ENCODE assay signal across 7 cellular contexts in the genomic region with DNA sequence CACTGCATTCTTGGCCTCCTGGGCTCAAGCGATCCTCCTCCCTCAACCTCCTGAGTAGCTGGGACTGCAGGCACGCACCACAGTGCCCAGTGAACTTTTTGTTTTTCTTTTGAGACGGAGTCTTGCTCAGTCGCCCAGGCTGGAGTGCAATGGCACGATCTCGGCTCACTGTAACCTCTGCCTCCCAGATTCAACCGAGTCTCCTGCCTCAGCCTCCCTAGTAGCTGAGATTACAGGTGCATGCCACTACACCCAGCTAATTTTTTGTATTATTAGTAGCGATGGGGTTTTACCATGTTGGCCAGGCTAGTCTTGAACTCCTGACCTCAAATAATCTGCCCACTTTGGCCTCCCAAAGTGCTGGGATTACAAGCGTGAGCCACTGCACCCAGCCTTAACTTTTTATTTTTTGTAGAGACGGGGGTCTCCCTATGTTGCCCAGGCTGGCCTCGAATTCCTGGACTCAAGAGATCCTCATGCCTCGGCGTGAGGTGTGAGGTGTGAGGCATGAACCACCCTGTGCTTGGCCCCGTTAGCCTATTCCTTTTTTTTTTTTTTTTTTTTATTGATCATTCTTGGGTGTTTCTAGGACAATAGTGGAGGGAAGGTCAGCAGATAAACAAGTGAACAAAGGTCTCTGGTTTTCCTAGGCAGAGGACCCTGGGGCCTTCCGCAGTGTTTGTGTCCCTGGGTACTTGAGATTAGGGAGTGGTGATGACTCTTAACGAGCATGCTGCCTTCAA. TPM values are rescaled to one million over a fixed set of nuclear protein-coding genes. Genes with fewer than 3 reads are reported as not detected.
A peak's percentile ranks its signal among the peaks of the same experiment; 100 is the strongest.
DNase-seq lines count a peak whose midpoint lies in the region; ATAC-seq and TF ChIP-seq lines count a peak whose summit lies in the region.
"Not testable (repeated sequence)": the region's sequence is repeated elsewhere in the genome, so short reads cannot be mapped to it uniquely, and the experiment has no call there.
"Had no signal": no experiment of that assay in that cellular context is flagged by ENCODE, and none has a peak within 500 bp of the region (broad histone marks: within the 10 kb centered on the region; RNA-seq: fewer than 3 reads in every experiment).

No MANE protein-coding gene starts in this region.

- peak overlapping the region in 3 of 4 donors; percentile 4 to 62 (median 31) for H3K4me3 Mint-ChIP-seq in CD4-positive, CD25-positive, alpha-beta regulatory T cell
- H3K4me3 Mint-ChIP-seq in activated CD4-positive, alpha-beta memory T cell treated with anti-CD3 and anti-CD28 coated beads, Interleukin-2, amount 10 ng/mL, durations not matched to agents 7 days and 5 days: peak overlapping the region; percentile 84
- peak overlapping the region; percentile 47 for H3K4me3 Mint-ChIP-seq in memory B cell

- DNase-seq in CD4-positive, CD25-positive, alpha-beta regulatory T cell; activated CD4-positive, alpha-beta memory T cell treated with anti-CD3 and anti-CD28 coated beads, Interleukin-2, amount 10 ng/mL, durations not matched to agents 7 days and 5 days; memory B cell (ENCODE audit: low spot score in 2 of 2): not testable (repeated sequence)

- H3K9me2 ChIP-seq in Loucy (replicated peaks; ENCODE audit: low read depth, low read length): not testable (repeated sequence)

- not testable (repeated sequence) for H4K20me1 ChIP-seq in Loucy (ENCODE audit: insufficient read depth, low read length, poor library complexity, severe bottlenecking)

- not testable (repeated sequence) for H3K36me3 ChIP-seq in CD4-positive, CD25-positive, alpha-beta regulatory T cell (ENCODE audit: control insufficient read depth, insufficient read depth, low read length); Loucy (ENCODE audit: insufficient read depth, low read length); ectodermal cell (ENCODE audit: control insufficient read depth, insufficient read depth, low read length)

- H3K27ac ChIP-seq in CD4-positive, CD25-positive, alpha-beta regulatory T cell (ENCODE audit: insufficient read depth, low read length, poor library complexity, severe bottlenecking); ectodermal cell (ENCODE audit: insufficient read depth, low read depth, low read length, poor library complexity, severe bottlenecking); skin epidermis: not testable (repeated sequence)

- H3K9me3 ChIP-seq in CD4-positive, CD25-positive, alpha-beta regulatory T cell (ENCODE audit: control insufficient read depth in 2 of 2, low read length in 2 of 2); Loucy (ENCODE audit: insufficient read depth, low read depth, low read length); ectodermal cell (ENCODE audit: control insufficient read depth, low read length): not testable (repeated sequence)

- not testable (repeated sequence) for H3K9ac ChIP-seq in Loucy (ENCODE audit: low read depth, low read length, poor library complexity, severe bottlenecking)

- POLR2A ChIA-PET in activated CD4-positive, alpha-beta memory T cell treated with anti-CD3 and anti-CD28 coated beads, Interleukin-2, amount 10 ng/mL, durations not matched to agents 7 days and 5 days (lab: Charles Lee): interaction anchor here (1.4 to 2.0 kb wide), 2 partner anchors 11 to 27 kb away, joined by 5 to 17 read pairs; partner anchors contain the start of genes CATSPERG and PSMD8

- not testable (repeated sequence) for H3K79me2 ChIP-seq in Loucy (ENCODE audit: insufficient read depth, low read length)

- not testable (repeated sequence) for H3K27ac Mint-ChIP-seq in CD4-positive, CD25-positive, alpha-beta regulatory T cell; activated CD4-positive, alpha-beta memory T cell treated with anti-CD3 and anti-CD28 coated beads, Interleukin-2, amount 10 ng/mL, durations not matched to agents 7 days and 5 days; memory B cell

- peaks cover 0 to 18% (median 6%) of the 10 kb centered on the region in 4 donors for H3K4me1 Mint-ChIP-seq in CD4-positive, CD25-positive, alpha-beta regulatory T cell
- H3K4me1 Mint-ChIP-seq in activated CD4-positive, alpha-beta memory T cell treated with anti-CD3 and anti-CD28 coated beads, Interleukin-2, amount 10 ng/mL, durations not matched to agents 7 days and 5 days: peaks cover 19% of the 10 kb centered on the region
- H3K4me1 Mint-ChIP-seq in memory B cell: peaks cover 11% of the 10 kb centered on the region

- ATAC-seq in CD4-positive, CD25-positive, alpha-beta regulatory T cell (ENCODE audit: low read depth in 2 of 2); memory B cell (ENCODE audit: low read depth): not testable (repeated sequence)

- H2AFZ ChIP-seq in Loucy (ENCODE audit: low read length): not testable (repeated sequence)

- H3K27me3 ChIP-seq in CD4-positive, CD25-positive, alpha-beta regulatory T cell (ENCODE audit: control insufficient read depth, insufficient read depth, low read length); Loucy (ENCODE audit: insufficient read depth, low read length, poor library complexity, severe bottlenecking): not testable (repeated sequence)
- H3K27me3 ChIP-seq in ectodermal cell (ENCODE audit: control insufficient read depth, insufficient read depth, low read length, poor library complexity, severe bottlenecking): peaks cover 35% of the 10 kb centered on the region

- CTCF ChIA-PET in activated CD4-positive, alpha-beta memory T cell treated with anti-CD3 and anti-CD28 coated beads, Interleukin-2, amount 10 ng/mL, durations not matched to agents 7 days and 5 days (lab: Charles Lee): interaction anchor here (0.7 kb wide), 1 partner anchor 1201 kb away, joined by 4 read pairs; no protein-coding TSS in a partner anchor

- peak overlapping the region; percentile 67 for H3K4me2 ChIP-seq in Loucy (ENCODE audit: low read depth, low read length, poor library complexity, severe bottlenecking)

- 83 to 84% methylated on average over 13 to 14 of the region's 16 CpGs for WGBS in ectodermal cell, 2 experiments

- H3K4me3 ChIP-seq in CD4-positive, CD25-positive, alpha-beta regulatory T cell (ENCODE audit: low read depth, low read length): peak overlapping the region; percentile 37
- H3K4me3 ChIP-seq in Loucy (ENCODE audit: low read length, poor library complexity, severe bottlenecking): peak overlapping the region; percentile 70
- peak overlapping the region; percentile 64 for H3K4me3 ChIP-seq in ectodermal cell (ENCODE audit: insufficient read depth, low read depth, low read length)
- peak overlapping the region in 5 of 7 experiments; percentile 48 to 69 (median 49) for H3K4me3 ChIP-seq in skin epidermis

- not testable (repeated sequence) for H3F3A ChIP-seq in Loucy (ENCODE audit: low read depth)

- H3K4me1 ChIP-seq in CD4-positive, CD25-positive, alpha-beta regulatory T cell (ENCODE audit: control insufficient read depth, insufficient read depth, low read length, poor library complexity, severe bottlenecking): peaks cover 18% of the 10 kb centered on the region
- H3K4me1 ChIP-seq in Loucy (ENCODE audit: insufficient read depth, low read length, poor library complexity, severe bottlenecking); ectodermal cell (ENCODE audit: control insufficient read depth, insufficient read depth, low read length): not testable (repeated sequence)

- H3K9me3 Mint-ChIP-seq in CD4-positive, CD25-positive, alpha-beta regulatory T cell; activated CD4-positive, alpha-beta memory T cell treated with anti-CD3 and anti-CD28 coated beads, Interleukin-2, amount 10 ng/mL, durations not matched to agents 7 days and 5 days; memory B cell: not testable (repeated sequence)

- H3K27me3 Mint-ChIP-seq in CD4-positive, CD25-positive, alpha-beta regulatory T cell: peaks cover 37% of the 10 kb centered on the region
- peaks cover 31% of the 10 kb centered on the region for H3K27me3 Mint-ChIP-seq in activated CD4-positive, alpha-beta memory T cell treated with anti-CD3 and anti-CD28 coated beads, Interleukin-2, amount 10 ng/mL, durations not matched to agents 7 days and 5 days
- H3K27me3 Mint-ChIP-seq in memory B cell: peaks cover 14% of the 10 kb centered on the region

- not testable (repeated sequence) for TF ChIP-seq CTCF in Loucy (conservative IDR thresholded peaks at IDR 0.05; ENCODE audit: low read length)

- not testable (repeated sequence) for H3K36me3 Mint-ChIP-seq in CD4-positive, CD25-positive, alpha-beta regulatory T cell; activated CD4-positive, alpha-beta memory T cell treated with anti-CD3 and anti-CD28 coated beads, Interleukin-2, amount 10 ng/mL, durations not matched to agents 7 days and 5 days (ENCODE audit: low read depth); memory B cell

RNA-seq across cellular contexts. Expression of gene PSMD8, which starts 11.3 kb away (rescaled TPM):
- 104 TPM for total RNA-seq in CD4-positive, CD25-positive, alpha-beta regulatory T cell
- polyA plus RNA-seq in CD4-positive, CD25-positive, alpha-beta regulatory T cell: 100 to 1,000 TPM; 177 to 254 (median 222) TPM
- 100 to 1,000 TPM; 167 to 178 TPM for total RNA-seq in activated CD4-positive, alpha-beta memory T cell treated with anti-CD3 and anti-CD28 coated beads, Interleukin-2, amount 10 ng/mL, durations not matched to agents 7 days and 5 days
- 205 TPM for polyA plus RNA-seq in ectodermal cell (2013, experiment 1 of 4)
- polyA plus RNA-seq in ectodermal cell (2013, experiment 2 of 4): 185 TPM
- 182 TPM for polyA plus RNA-seq in ectodermal cell (2013, experiment 3 of 4)
- polyA plus RNA-seq in ectodermal cell (2013, experiment 4 of 4): 198 TPM

RNA-seq across cellular contexts. Expression of gene GGN, which starts 24.7 kb away (rescaled TPM):
- 0.91 TPM for total RNA-seq in CD4-positive, CD25-positive, alpha-beta regulatory T cell
- not detected for polyA plus RNA-seq in CD4-positive, CD25-positive, alpha-beta regulatory T cell
- under 1 TPM; 0.28 to 0.40 TPM for total RNA-seq in activated CD4-positive, alpha-beta memory T cell treated with anti-CD3 and anti-CD28 coated beads, Interleukin-2, amount 10 ng/mL, durations not matched to agents 7 days and 5 days
- 2.6 TPM for polyA plus RNA-seq in ectodermal cell (2013, experiment 1 of 4)
- polyA plus RNA-seq in ectodermal cell (2013, experiment 2 of 4): 0.87 TPM
- 1.3 TPM for polyA plus RNA-seq in ectodermal cell (2013, experiment 3 of 4)
- polyA plus RNA-seq in ectodermal cell (2013, experiment 4 of 4): 1.9 TPM
- total RNA-seq: esophagus mucosa had no signal

RNA-seq across cellular contexts. Expression of gene SPRED3, which starts 25.4 kb away (rescaled TPM):
- 1.3 TPM for total RNA-seq in CD4-positive, CD25-positive, alpha-beta regulatory T cell
- polyA plus RNA-seq in CD4-positive, CD25-positive, alpha-beta regulatory T cell: under 1 TPM in 3 of 4 donors, not detected in 1; 0.06 to 0.13 (median 0.07) TPM
- 1 to 10 TPM; 2.1 to 3.8 TPM for total RNA-seq in activated CD4-positive, alpha-beta memory T cell treated with anti-CD3 and anti-CD28 coated beads, Interleukin-2, amount 10 ng/mL, durations not matched to agents 7 days and 5 days
- polyA plus RNA-seq in ectodermal cell (2013, experiment 1 of 4): 2.3 TPM
- polyA plus RNA-seq in ectodermal cell (2013, experiment 2 of 4): 2.3 TPM
- 1.2 TPM for polyA plus RNA-seq in ectodermal cell (2013, experiment 3 of 4)
- polyA plus RNA-seq in ectodermal cell (2013, experiment 4 of 4): 2.1 TPM

RNA-seq across cellular contexts. Expression of gene CATSPERG, which starts 27.5 kb away (rescaled TPM):
- total RNA-seq in CD4-positive, CD25-positive, alpha-beta regulatory T cell: 12.6 TPM
- polyA plus RNA-seq in CD4-positive, CD25-positive, alpha-beta regulatory T cell: 1 to 10 TPM; 1.0 to 4.3 (median 1.9) TPM
- total RNA-seq in activated CD4-positive, alpha-beta memory T cell treated with anti-CD3 and anti-CD28 coated beads, Interleukin-2, amount 10 ng/mL, durations not matched to agents 7 days and 5 days: 1 to 10 TPM; 5.3 to 5.7 TPM
- 3.9 TPM for polyA plus RNA-seq in ectodermal cell (2013, experiment 1 of 4)
- polyA plus RNA-seq in ectodermal cell (2013, experiment 2 of 4): 5.3 TPM
- polyA plus RNA-seq in ectodermal cell (2013, experiment 3 of 4): 3.5 TPM
- 3.6 TPM for polyA plus RNA-seq in ectodermal cell (2013, experiment 4 of 4)

RNA-seq across cellular contexts. Expression of gene FAM98C, which starts 39.8 kb away (rescaled TPM):
- total RNA-seq in CD4-positive, CD25-positive, alpha-beta regulatory T cell: 41.3 TPM
- polyA plus RNA-seq in CD4-positive, CD25-positive, alpha-beta regulatory T cell: 10 to 100 TPM; 17.2 to 20.8 (median 19.8) TPM
- total RNA-seq in activated CD4-positive, alpha-beta memory T cell treated with anti-CD3 and anti-CD28 coated beads, Interleukin-2, amount 10 ng/mL, durations not matched to agents 7 days and 5 days: 10 to 100 TPM; 34.7 to 36.5 TPM
- 7.6 TPM for polyA plus RNA-seq in ectodermal cell (2013, experiment 1 of 4)
- 6.6 TPM for polyA plus RNA-seq in ectodermal cell (2013, experiment 2 of 4)
- polyA plus RNA-seq in ectodermal cell (2013, experiment 3 of 4): 8.9 TPM
- 9.8 TPM for polyA plus RNA-seq in ectodermal cell (2013, experiment 4 of 4)

Comparison
In these comparisons a context has a peak if more than half of its experiments do, and no peak if none do; other contexts are left out.
1. H3K4me3 Mint-ChIP-seq: peak in every context shown above with its lines; median percentile 84 in activated CD4-positive, alpha-beta memory T cell treated with anti-CD3 and anti-CD28 coated beads, Interleukin-2, amount 10 ng/mL, durations not matched to agents 7 days and 5 days; 47 in memory B cell; 31 in CD4-positive, CD25-positive, alpha-beta regulatory T cell.